In genomic region chr9:133813749-133814585, GRCh38 we compare ENCODE assay signal across 2 cellular contexts.
TF ChIP-seq lines count a peak whose summit lies in the region.

No MANE protein-coding gene starts in this region.

TF ChIP-seq in HepG2, 621 proteins besides CTCF, POLR2A, EP300 and RAD21:
- TF ChIP-seq ATF2 (CRISPR knock-in tag; IDR thresholded peaks at IDR 0.05) (no peak), AGO2 (optimal IDR thresholded peaks at IDR 0.05; ENCODE audit: low read depth, low read length) (peak; percentile 53), ZBTB4 (CRISPR knock-in tag; IDR thresholded peaks at IDR 0.05; ENCODE audit: borderline replicate concordance) (no peak), MED1 (CRISPR knock-in tag; IDR thresholded peaks at IDR 0.05) (no peak), MTA1 (CRISPR knock-in tag; IDR thresholded peaks at IDR 0.05; ENCODE audit: borderline replicate concordance) (peak; percentile 20; the same call in 1 of the 2 replicates), ZBTB33 (CRISPR knock-in tag; IDR thresholded peaks at IDR 0.05) (peak; percentile 66), SRSF9 (IDR thresholded peaks at IDR 0.05; ENCODE audit: borderline replicate concordance, insufficient read depth, low read depth, low read length, poor library complexity, severe bottlenecking) (no peak), POLR2AphosphoS5 (IDR thresholded peaks at IDR 0.05; ENCODE audit: low read depth, low read length) (no peak), GPBP1L1 (CRISPR knock-in tag; IDR thresholded peaks at IDR 0.05) (no peak), CHCHD3 (CRISPR knock-in tag; IDR thresholded peaks at IDR 0.05) (no peak), KDM4B (CRISPR knock-in tag; IDR thresholded peaks at IDR 0.05) (no peak), RBM22 (optimal IDR thresholded peaks at IDR 0.05; ENCODE audit: low read length) (peak; percentile 19), ZNF629 (CRISPR knock-in tag; conservative IDR thresholded peaks at IDR 0.05) (peak; percentile 85), REXO4 (CRISPR knock-in tag; IDR thresholded peaks at IDR 0.05; ENCODE audit: borderline replicate concordance) (no peak)

TF ChIP-seq in GM12878, 131 proteins besides CTCF, POLR2A, EP300 and RAD21 (continued from another document):
- TF ChIP-seq PBX3 (IDR thresholded peaks at IDR 0.05; ENCODE audit: insufficient replicate concordance, low read depth, low read length): peak; percentile 26
- no peak for TF ChIP-seq GATAD2B (conservative IDR thresholded peaks at IDR 0.05; ENCODE audit: low read depth)
TF ChIP-seq in GM12878: peak in this region for 2.
